1 cellular context compared by ENCODE assay signal in genomic region chr1:93640656-93641440, GRCh38.
TF ChIP-seq lines count a peak whose summit lies in the region.

No MANE protein-coding gene starts in this region.

TF ChIP-seq in H1, 55 proteins besides CTCF, POLR2A, EP300 and RAD21:
- no peak for TF ChIP-seq CHD2 (IDR thresholded peaks at IDR 0.05; ENCODE audit: low read length)
- no peak for TF ChIP-seq SAP30 (IDR thresholded peaks at IDR 0.05; ENCODE audit: insufficient read depth, insufficient replicate concordance, low read length)
- no peak for TF ChIP-seq CEBPB (IDR thresholded peaks at IDR 0.05; ENCODE audit: low read depth, low read length)
- TF ChIP-seq BRCA1 (IDR thresholded peaks at IDR 0.05; ENCODE audit: low read depth, low read length), result no peak
- TF ChIP-seq MAFK (IDR thresholded peaks at IDR 0.05; ENCODE audit: low read depth, low read length), result no peak
- no peak for TF ChIP-seq EZH2 (IDR thresholded peaks at IDR 0.05; ENCODE audit: low read depth, low read length, severe bottlenecking)
- TF ChIP-seq RFX5 (IDR thresholded peaks at IDR 0.05; ENCODE audit: borderline replicate concordance, low read depth, low read length), result no peak
- no peak for TF ChIP-seq PHF8 (conservative IDR thresholded peaks at IDR 0.05; ENCODE audit: low read depth, low read length)
- no peak for TF ChIP-seq USF2 (IDR thresholded peaks at IDR 0.05; ENCODE audit: low read length)
- TF ChIP-seq KDM1A (IDR thresholded peaks at IDR 0.05; ENCODE audit: borderline replicate concordance, low read length), result no peak
- no peak for TF ChIP-seq SP4 (IDR thresholded peaks at IDR 0.05; ENCODE audit: low read length)
- TF ChIP-seq NRF1 (IDR thresholded peaks at IDR 0.05; ENCODE audit: low read depth, low read length), result no peak
- TF ChIP-seq TBP (IDR thresholded peaks at IDR 0.05; ENCODE audit: low read depth, low read length), result no peak
- no peak for TF ChIP-seq RNF2 (IDR thresholded peaks at IDR 0.05; ENCODE audit: borderline replicate concordance, low read depth, low read length, missing control alignments, poor library complexity, severe bottlenecking)
- TF ChIP-seq KDM4A (IDR thresholded peaks at IDR 0.05; ENCODE audit: low read depth, low read length, severe bottlenecking), result no peak
- no peak for TF ChIP-seq E2F6 (IDR thresholded peaks at IDR 0.05)
- no peak for TF ChIP-seq TAF1 (IDR thresholded peaks at IDR 0.05; ENCODE audit: low read depth, low read length)
- no peak for TF ChIP-seq SP1 (IDR thresholded peaks at IDR 0.05; ENCODE audit: low read depth, low read length)
- no peak for TF ChIP-seq KDM5A (IDR thresholded peaks at IDR 0.05; ENCODE audit: low read length)
TF ChIP-seq in H1: peak in this region for 0.
